In the genomic region with DNA sequence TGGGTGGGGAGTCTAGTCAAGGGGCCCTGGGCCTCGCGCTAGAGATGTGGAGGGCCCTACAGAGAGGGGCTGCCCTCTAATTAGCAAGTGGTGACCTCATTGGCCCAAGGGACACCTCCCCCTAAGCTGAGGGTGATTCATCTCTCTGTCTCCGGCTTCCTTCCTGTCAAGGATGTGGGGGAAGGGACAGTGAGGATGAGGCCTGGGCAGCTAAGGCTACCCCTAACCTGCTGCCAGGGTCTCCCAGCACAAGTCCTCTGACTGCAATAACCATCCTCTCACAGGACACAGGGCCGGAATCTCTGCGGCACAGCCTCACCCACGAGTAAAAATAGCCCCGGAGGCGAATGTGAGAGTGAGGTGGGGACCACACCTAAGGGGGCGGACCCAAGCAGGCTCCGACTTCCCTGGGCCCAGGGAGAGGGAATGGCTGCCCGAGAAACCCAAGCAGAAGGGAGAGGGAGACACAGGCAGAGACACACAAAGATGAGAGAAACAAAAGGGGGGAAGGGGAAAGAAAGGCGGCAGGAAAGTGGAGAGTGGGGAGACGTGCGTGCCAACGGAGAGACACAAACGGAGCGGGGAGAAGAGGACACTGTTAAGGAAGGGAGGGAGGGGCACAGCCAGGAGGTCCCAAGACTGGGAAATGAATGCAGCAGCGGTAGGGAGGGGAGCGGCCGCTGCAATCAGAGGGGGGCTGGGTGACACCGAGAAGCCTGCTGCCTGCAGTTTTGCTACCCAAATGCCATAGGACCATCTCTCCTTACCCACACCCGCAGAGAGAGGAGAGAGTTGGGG, we compare ENCODE assay signal across 8 cellular contexts. TPM values are rescaled to one million over a fixed set of nuclear protein-coding genes. Genes with fewer than 3 reads are reported as not detected.
A peak's percentile ranks its signal among the peaks of the same experiment; 100 is the strongest.
DNase-seq lines count a peak whose midpoint lies in the region; ATAC-seq, FAIRE-seq and TF ChIP-seq lines count a peak whose summit lies in the region.

No MANE protein-coding gene starts in this region.

- H3K4me1 Mint-ChIP-seq in nephron = peaks cover 69% of the 10 kb centered on the region

- no peaks in the 10 kb centered on the region for H3K9me3 ChIP-seq in esophagus squamous epithelium

- no peak for FAIRE-seq in urothelium cell line (lab: Jason Lieb, UNC)

- intact Hi-C loops in esophagus squamous epithelium (cut with DNase I) = loop anchor here (10.0 kb wide), 1 partner anchor 100 kb away; no protein-coding TSS in a partner anchor

- peaks cover 41 to 81% (median 44%) of the 10 kb centered on the region in 3 donors for H3K4me1 ChIP-seq in esophagus squamous epithelium

- H3K4me3 ChIP-seq in AG04449 (ENCODE audit: low read depth, low read length) = peak overlapping the region; percentile 95
- peak overlapping the region; percentile 53 to 89 (median 75) for H3K4me3 ChIP-seq in esophagus squamous epithelium

- peak overlapping the region; percentile 94 to 97 (median 95) for H3K4me3 Mint-ChIP-seq in nephron

- POLR2A ChIA-PET in AG04449 (lab: Yijun Ruan, JAX) = interaction anchor here (0.7 to 6.0 kb wide), 5 partner anchors 29 to 122 kb away, joined by 3 to 32 read pairs (median 4); a partner anchor contains a TSS

- TF ChIP-seq POLR2A in GM19193 (IDR thresholded peaks at IDR 0.05; ENCODE audit: extremely low read depth, insufficient read depth, insufficient read length) (peak; percentile 32), esophagus squamous epithelium (IDR thresholded peaks at IDR 0.05) (peak in 2 of 4 donors; percentile 43 to 72)

- H3K27me3 ChIP-seq in esophagus squamous epithelium = no peaks in the 10 kb centered on the region

- peak overlapping the region; percentile 94 to 99 (median 98) for H3K27ac ChIP-seq in esophagus squamous epithelium

- H3K36me3 ChIP-seq in esophagus squamous epithelium = peaks cover 27 to 41% (median 32%) of the 10 kb centered on the region in 3 donors

- CTCF ChIA-PET in AG04449 (lab: Yijun Ruan, JAX) = interaction anchor here (0.9 to 1.2 kb wide), 3 partner anchors 10 to 56 kb away, joined by 3 read pairs; no protein-coding TSS in a partner anchor

- H3K27ac Mint-ChIP-seq in nephron = peak overlapping the region; percentile 99 to 100 (median 100)

- no peaks in the 10 kb centered on the region for H3K27me3 Mint-ChIP-seq in nephron (ENCODE audit: low read depth)

- DNase-seq in AG04449 (ENCODE audit: low read depth, low spot score) (no peak), NOMO-1 treated with dmso at 0.1 percent for 144 hours (lab: John Stamatoyannopoulos, UW; ENCODE audit: unreplicated experiment) (peak; percentile 26), activated T-cell treated with anti-CD3 and anti-CD28 coated beads for 24 hours (ENCODE audit: low read depth) (peak; percentile 46), esophagus squamous epithelium (lab: John Stamatoyannopoulos, UW) (no peak), urothelium cell line (ENCODE audit: low spot score) (peak; percentile 82)

- H3K9me3 Mint-ChIP-seq in nephron = no peaks in the 10 kb centered on the region

- 2% methylated on average over 19 to 21 of the region's 22 CpGs for WGBS in esophagus squamous epithelium, 2 donors

- peaks cover 39% of the 10 kb centered on the region for H3K36me3 Mint-ChIP-seq in nephron (ENCODE audit: low read depth)

- TF ChIP-seq CTCF in AG04449 (IDR thresholded peaks at IDR 0.05; ENCODE audit: insufficient read depth, low read length, missing control alignments) (no peak), esophagus squamous epithelium (IDR thresholded peaks at IDR 0.05) (no peak), nephron (IDR thresholded peaks at IDR 0.05; ENCODE audit: unreplicated experiment in 3 of 3) (no peak)

- no peak for ATAC-seq in GM21381 (IDR thresholded peaks at IDR 0.05; ENCODE audit: unreplicated experiment)

RNA-seq across cellular contexts. Expression of a gene that starts 1.4 kb away (rescaled TPM):
- 100 to 1,000 TPM; 289 to 440 (median 365) TPM for total RNA-seq in esophagus squamous epithelium

RNA-seq across cellular contexts. Expression of a gene that starts 4.9 kb away (rescaled TPM):
- total RNA-seq in esophagus squamous epithelium = 1 to 10 TPM; 2.3 to 7.9 (median 6.8) TPM

RNA-seq across cellular contexts. Expression of a gene that starts 5.8 kb away (rescaled TPM):
- 10 to 100 TPM; 16.4 to 59.3 (median 28.2) TPM for total RNA-seq in esophagus squamous epithelium

RNA-seq across cellular contexts. Expression of a gene that starts 11.7 kb away (rescaled TPM):
- total RNA-seq in esophagus squamous epithelium = 1 to 10 TPM in 1 of 4 donors, under 1 TPM in 3; 0.12 to 1.4 (median 0.73) TPM

RNA-seq across cellular contexts. Expression of a gene that starts 13.4 kb away (rescaled TPM):
- total RNA-seq in esophagus squamous epithelium = 10 to 100 TPM in 1 of 4 donors, 1 to 10 TPM in 2, under 1 TPM in 1; 0.53 to 14.6 (median 2.4) TPM

Comparison
In these comparisons a context has a peak if more than half of its experiments do, and no peak if none do; other contexts are left out.
1. DNase-seq: peak in NOMO-1 treated with dmso at 0.1 percent for 144 hours (single experiment), activated T-cell treated with anti-CD3 and anti-CD28 coated beads for 24 hours (single experiment) and urothelium cell line (single experiment); none in AG04449 (single experiment) and esophagus squamous epithelium (single experiment).